In genomic region chr22:28909375-28909774, GRCh38 we compare ENCODE assay signal across 1 cellular context.
A peak's percentile ranks its signal among the peaks of the same experiment; 100 is the strongest.
TF ChIP-seq lines count a peak whose summit lies in the region.

No MANE protein-coding gene starts in this region.

TF ChIP-seq in K562, 482 proteins besides CTCF, POLR2A, EP300 and RAD21 (continued from another document and continues in another):
- no peak for TF ChIP-seq THRB (CRISPR knock-in tag; conservative IDR thresholded peaks at IDR 0.05)
- TF ChIP-seq ZNF507 (tag; conservative IDR thresholded peaks at IDR 0.05) = no peak
- TF ChIP-seq ZNF318 (IDR thresholded peaks at IDR 0.05; ENCODE audit: borderline replicate concordance in 1 of 2, low read depth in 1 of 2) = no peak
- no peak for TF ChIP-seq PRPF4 (IDR thresholded peaks at IDR 0.05; ENCODE audit: insufficient read depth, low read depth, low read length, poor library complexity, severe bottlenecking)
- TF ChIP-seq SMARCA4 (IDR thresholded peaks at IDR 0.05) = 0 out of 2 replicates have a peak, but pooled peaks have one; percentile 17
- TF ChIP-seq ZNF316 (IDR thresholded peaks at IDR 0.05) = peak; percentile 62; the same call in 1 of the 2 replicates
- TF ChIP-seq ETS1 (conservative IDR thresholded peaks at IDR 0.05; ENCODE audit: control insufficient read depth, low read depth, low read length) = no peak
- TF ChIP-seq ZSCAN32 (CRISPR knock-in tag; IDR thresholded peaks at IDR 0.05) = no peak
- TF ChIP-seq RUNX1 (IDR thresholded peaks at IDR 0.05; ENCODE audit: low read depth) = no peak
- peak; percentile 39; the same call in 1 of the 2 replicates for TF ChIP-seq TEAD4 (IDR thresholded peaks at IDR 0.05; ENCODE audit: low read length)
- TF ChIP-seq TEAD4 (CRISPR knock-in tag; IDR thresholded peaks at IDR 0.05; ENCODE audit: borderline replicate concordance) = no peak
- no peak for TF ChIP-seq ARNT (IDR thresholded peaks at IDR 0.05)
- no peak for TF ChIP-seq CHD2 (IDR thresholded peaks at IDR 0.05; ENCODE audit: low read depth, low read length)
- TF ChIP-seq HDAC2 (IDR thresholded peaks at IDR 0.05) = peak; percentile 77
- no peak for TF ChIP-seq TBL1XR1 (IDR thresholded peaks at IDR 0.05; ENCODE audit: low read length in 2 of 2)
- TF ChIP-seq CREB5 (CRISPR knock-in tag; IDR thresholded peaks at IDR 0.05) = no peak
- TF ChIP-seq CCAR2 (IDR thresholded peaks at IDR 0.05; ENCODE audit: low read depth, low read length) = no peak
- no peak for TF ChIP-seq USF2 (CRISPR knock-in tag; IDR thresholded peaks at IDR 0.05)
- TF ChIP-seq CREBBP (IDR thresholded peaks at IDR 0.05; ENCODE audit: low read depth, low read length) = no peak
- TF ChIP-seq PTRF (tag; IDR thresholded peaks at IDR 0.05) = no peak
- no peak for TF ChIP-seq ZNF696 (CRISPR knock-in tag; conservative IDR thresholded peaks at IDR 0.05)
- no peak for TF ChIP-seq PHF20 (IDR thresholded peaks at IDR 0.05; ENCODE audit: partially characterized antibody)
- no peak for TF ChIP-seq ZNF584 (CRISPR knock-in tag; IDR thresholded peaks at IDR 0.05; ENCODE audit: low read depth)
- no peak for TF ChIP-seq ZZZ3 (IDR thresholded peaks at IDR 0.05)
- no peak for TF ChIP-seq IFI16 (CRISPR knock-in tag; IDR thresholded peaks at IDR 0.05)
- no peak for TF ChIP-seq ILF3 (IDR thresholded peaks at IDR 0.05; ENCODE audit: borderline replicate concordance)
- TF ChIP-seq C11orf30 (IDR thresholded peaks at IDR 0.05; ENCODE audit: low read depth) = peak; percentile 75
- 0 out of 2 replicates have a peak, but pooled peaks have one; percentile 30 for TF ChIP-seq ARID3A (IDR thresholded peaks at IDR 0.05; ENCODE audit: borderline replicate concordance, low read depth, low read length)
- no peak for TF ChIP-seq ERF (CRISPR knock-in tag; IDR thresholded peaks at IDR 0.05)
- TF ChIP-seq RNF219 (CRISPR knock-in tag; IDR thresholded peaks at IDR 0.05) = no peak
- no peak for TF ChIP-seq PREB (CRISPR knock-in tag; IDR thresholded peaks at IDR 0.05)
- TF ChIP-seq ADNP (tag; IDR thresholded peaks at IDR 0.05) = no peak
- TF ChIP-seq FOXK2 (conservative IDR thresholded peaks at IDR 0.05 in 1 of 2, IDR thresholded peaks at IDR 0.05 in 1 of 2; ENCODE audit: low read depth in 2 of 2) = 0 out of 4 replicates have a peak, but pooled peaks of 1 of the 2 experiments have one; percentile 26
- no peak for TF ChIP-seq CBX8 (IDR thresholded peaks at IDR 0.05; ENCODE audit: borderline replicate concordance, extremely low read depth, low read depth, low read length, poor library complexity, severe bottlenecking)
- TF ChIP-seq SMAD1 (IDR thresholded peaks at IDR 0.05; ENCODE audit: low read depth, low read length, partially characterized antibody) = no peak
- peak; percentile 63 for TF ChIP-seq MAFG (tag; conservative IDR thresholded peaks at IDR 0.05)
- no peak for TF ChIP-seq PRDM10 (IDR thresholded peaks at IDR 0.05; ENCODE audit: partially characterized antibody)
- TF ChIP-seq KDM1A (IDR thresholded peaks at IDR 0.05) = peak; percentile 86 to 88
- TF ChIP-seq ZBTB1 (CRISPR knock-in tag; IDR thresholded peaks at IDR 0.05; ENCODE audit: borderline replicate concordance, low read depth) = no peak
